ENCODE assay signal across 1 cellular context in genomic region chr12:119669744-119670472, GRCh38.
A peak's percentile ranks its signal among the peaks of the same experiment; 100 is the strongest.
TF ChIP-seq lines count a peak whose summit lies in the region.

No MANE protein-coding gene starts in this region.

TF ChIP-seq in K562, 482 proteins besides CTCF, POLR2A, EP300 and RAD21 (continued from another document and continues in another):
- TF ChIP-seq ZNF280B (CRISPR knock-in tag; IDR thresholded peaks at IDR 0.05) (no peak), EP400 (IDR thresholded peaks at IDR 0.05) (no peak), ARID4B (CRISPR knock-in tag; IDR thresholded peaks at IDR 0.05) (peak; percentile 51; the same call in 1 of the 2 replicates), TFAM (CRISPR knock-in tag; conservative IDR thresholded peaks at IDR 0.05) (no peak), ZNF263 (CRISPR knock-in tag; IDR thresholded peaks at IDR 0.05; ENCODE audit: borderline replicate concordance) (no peak), MLX (CRISPR knock-in tag; conservative IDR thresholded peaks at IDR 0.05) (no peak), CC2D1A (IDR thresholded peaks at IDR 0.05) (0 out of 2 replicates have a peak, but pooled peaks have one; percentile 7), NR2C2 (CRISPR knock-in tag; IDR thresholded peaks at IDR 0.05) (no peak), NR2C2 (tag; IDR thresholded peaks at IDR 0.05) (peak; percentile 64), PML (IDR thresholded peaks at IDR 0.05; ENCODE audit: low read length) (peak; percentile 11; the same call in 1 of the 2 replicates), CHD1 (IDR thresholded peaks at IDR 0.05; ENCODE audit: low read length) (peak; percentile 23), CREBBP (IDR thresholded peaks at IDR 0.05; ENCODE audit: low read depth, low read length) (no peak), PCBP1 (IDR thresholded peaks at IDR 0.05; ENCODE audit: low read depth, low read length, poor library complexity, severe bottlenecking) (no peak), CREB5 (CRISPR knock-in tag; IDR thresholded peaks at IDR 0.05) (no peak), TRIM28 (IDR thresholded peaks at IDR 0.05) (0 out of 2 replicates have a peak, but pooled peaks have one; percentile 3), NCOA1 (IDR thresholded peaks at IDR 0.05; ENCODE audit: low read depth) (0 out of 2 replicates have a peak, but pooled peaks have one; percentile 6), CTCFL (IDR thresholded peaks at IDR 0.05; ENCODE audit: borderline replicate concordance, insufficient read depth, low read depth, low read length, poor library complexity, severe bottlenecking) (no peak), HIVEP1 (CRISPR knock-in tag; IDR thresholded peaks at IDR 0.05) (no peak), TAF1 (IDR thresholded peaks at IDR 0.05; ENCODE audit: control insufficient read depth, extremely low read depth, insufficient read depth, low read length, severe bottlenecking) (peak; percentile 6), DPF2 (IDR thresholded peaks at IDR 0.05) (no peak; the same call in 1 of the 2 replicates), RB1 (IDR thresholded peaks at IDR 0.05; ENCODE audit: low read depth) (no peak), CHAMP1 (IDR thresholded peaks at IDR 0.05) (no peak), ERF (CRISPR knock-in tag; IDR thresholded peaks at IDR 0.05) (no peak), JUND (IDR thresholded peaks at IDR 0.05; ENCODE audit: borderline replicate concordance, low read depth, low read length) (no peak), JUND (tag; IDR thresholded peaks at IDR 0.05; ENCODE audit: borderline replicate concordance, low read depth, low read length) (0 out of 3 replicates have a peak, but pooled peaks have one; percentile 13), ZBTB7A (IDR thresholded peaks at IDR 0.05; ENCODE audit: borderline replicate concordance, control insufficient read depth, low read depth, low read length) (peak; percentile 50; the same call in 1 of the 2 replicates), POLR2H (tag; IDR thresholded peaks at IDR 0.05; ENCODE audit: low read depth) (no peak), ZNF407 (IDR thresholded peaks at IDR 0.05; ENCODE audit: low read depth) (no peak), SMARCA4 (IDR thresholded peaks at IDR 0.05) (no peak), CHD2 (IDR thresholded peaks at IDR 0.05; ENCODE audit: low read depth, low read length) (no peak), NFYB (IDR thresholded peaks at IDR 0.05; ENCODE audit: extremely low read depth, insufficient read length) (no peak), KLF10 (CRISPR knock-in tag; IDR thresholded peaks at IDR 0.05) (no peak), ZBED1 (IDR thresholded peaks at IDR 0.05) (no peak), CHD4 (IDR thresholded peaks at IDR 0.05; ENCODE audit: insufficient read depth, insufficient replicate concordance, low read depth, low read length, poor library complexity, severe bottlenecking) (no peak), HSF4 (CRISPR knock-in tag; IDR thresholded peaks at IDR 0.05; ENCODE audit: borderline replicate concordance) (no peak), NR3C1 (CRISPR knock-in tag; IDR thresholded peaks at IDR 0.05) (no peak), POLR2AphosphoS2 (IDR thresholded peaks at IDR 0.05; ENCODE audit: low read length) (0 out of 2 replicates have a peak, but pooled peaks have one; percentile 28), MAX (CRISPR knock-in tag; IDR thresholded peaks at IDR 0.05) (no peak)
